In genomic region chr3:127097516-127097915, GRCh38 we compare ENCODE assay signal across 1 cellular context.
TF ChIP-seq lines count a peak whose summit lies in the region.

No MANE protein-coding gene starts in this region.

TF ChIP-seq in H1, 55 proteins besides CTCF, POLR2A, EP300 and RAD21 (continued from another document):
- TF ChIP-seq CHD7 (IDR thresholded peaks at IDR 0.05; ENCODE audit: insufficient replicate concordance, low read length): no peak
- no peak for TF ChIP-seq SP1 (IDR thresholded peaks at IDR 0.05; ENCODE audit: low read depth, low read length)
- TF ChIP-seq SIX5 (IDR thresholded peaks at IDR 0.05; ENCODE audit: low read depth, low read length): no peak
- no peak for TF ChIP-seq TCF12 (IDR thresholded peaks at IDR 0.05; ENCODE audit: low read depth, low read length)
- TF ChIP-seq SP4 (IDR thresholded peaks at IDR 0.05; ENCODE audit: low read length): no peak
- no peak for TF ChIP-seq ATF2 (IDR thresholded peaks at IDR 0.05; ENCODE audit: low read length)
- no peak for TF ChIP-seq SIRT6 (IDR thresholded peaks at IDR 0.05; ENCODE audit: low read length)
